Comparison of ENCODE assay signal across 22 cellular contexts in the genomic region with DNA sequence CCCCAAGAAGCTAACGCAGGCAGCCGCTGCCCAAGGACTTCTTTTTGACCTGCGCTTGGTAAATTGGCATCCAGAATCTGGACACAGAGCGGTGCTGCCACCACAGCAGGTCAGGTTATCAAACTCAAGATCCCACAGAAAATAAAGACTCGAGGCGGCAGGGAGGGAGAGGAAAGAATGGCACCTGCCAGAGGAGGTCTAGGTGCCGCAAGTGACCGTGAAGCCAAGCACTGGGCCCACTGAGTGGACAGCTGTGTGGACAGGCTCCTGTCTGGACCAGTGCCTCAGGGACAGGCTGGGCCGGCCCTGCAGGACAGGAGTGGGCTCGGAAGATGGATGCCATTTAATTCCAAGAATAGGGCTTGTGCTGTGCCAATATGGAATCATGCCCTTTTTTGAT. TPM values are rescaled to one million over a fixed set of nuclear protein-coding genes. Genes with fewer than 3 reads are reported as not detected.
DNase-seq lines count a peak whose midpoint lies in the region; ATAC-seq and TF ChIP-seq lines count a peak whose summit lies in the region.
"Had no signal": no experiment of that assay in that cellular context is flagged by ENCODE, and none has a peak within 500 bp of the region (broad histone marks: within the 10 kb centered on the region; RNA-seq: fewer than 3 reads in every experiment).

No MANE protein-coding gene starts in this region.

- no CpG with 5 or more reads among the region's 10 CpGs for WGBS in neuronal stem cell (ENCODE audit: extremely low coverage in 2 of 2, insufficient read length in 2 of 2, insufficient replicate concordance in 1 of 2), 2 donors

- H3K4me2 ChIP-seq in neuronal stem cell (ENCODE audit: insufficient read depth, low read length, poor library complexity, severe bottlenecking) = no peak overlapping the region

- no peak overlapping the region for H2AFZ ChIP-seq in neuronal stem cell (ENCODE audit: low read length)

- DNase-seq in natural killer cell (no peak), cerebellar cortex (ENCODE audit: low spot score) (peak; percentile 16), neuronal stem cell (ENCODE audit: low spot score) (no peak), type B pancreatic cell (ENCODE audit: extremely low spot score, unreplicated experiment) (no peak), hippocampal formation (lab: John Stamatoyannopoulos, UW) (no peak)
- no peak for DNase-seq in natural killer cell treated with Interleukin-12 subunit alpha and Interleukin-12 subunit beta and Interleukin-15 and Interleukin-18, amount 100 ng/mL, for 72 hours (ENCODE audit: low spot score)
- DNase-seq in effector CD4-positive, alpha-beta T cell = no peak
- DNase-seq in stimulated activated CD4-positive, alpha-beta T cell treated with anti-CD3 and anti-CD28 coated beads, Interleukin-4, amount 100 ng/mL, for 1 hour = no peak
- DNase-seq: 8988T; CD8-positive, alpha-beta memory T cell; COR-L47; DMS 273 treated with DMSO at 0.1 percent for 48 hours; DMS53; DND-41; EL; GOT3; H7; HFFc6 had no signal

- H3K4me1 Mint-ChIP-seq in natural killer cell = peaks cover 13 to 14% of the 10 kb centered on the region in 2 donors
- H3K4me1 Mint-ChIP-seq in natural killer cell treated with Interleukin-12 subunit alpha and Interleukin-12 subunit beta and Interleukin-15 and Interleukin-18, amount 100 ng/mL, for 72 hours (ENCODE audit: low read depth in 2 of 2) = peaks cover 0 to 6% of the 10 kb centered on the region in 2 donors
- peaks cover 3% of the 10 kb centered on the region for H3K4me1 Mint-ChIP-seq in type B pancreatic cell (ENCODE audit: unreplicated experiment)

- no peak overlapping the region for H3K27ac ChIP-seq in neuronal stem cell (replicated peaks; ENCODE audit: low read length)
- H3K27ac ChIP-seq: HL-60 had no signal

- no peaks in the 10 kb centered on the region for H3K9me3 Mint-ChIP-seq in natural killer cell
- no peaks in the 10 kb centered on the region for H3K9me3 Mint-ChIP-seq in natural killer cell treated with Interleukin-12 subunit alpha and Interleukin-12 subunit beta and Interleukin-15 and Interleukin-18, amount 100 ng/mL, for 72 hours
- no peaks in the 10 kb centered on the region for H3K9me3 Mint-ChIP-seq in type B pancreatic cell
- H3K9me3 Mint-ChIP-seq: CD8-positive, alpha-beta memory T cell; HFFc6 had no signal

- H3K4ac ChIP-seq in neuronal stem cell (ENCODE audit: low read length) = no peak overlapping the region

- TF ChIP-seq CTCF in natural killer cell (IDR thresholded peaks at IDR 0.05) (no peak), type B pancreatic cell (conservative IDR thresholded peaks at IDR 0.05) (no peak)

- no peaks in the 10 kb centered on the region for H3K79me1 ChIP-seq in neuronal stem cell (ENCODE audit: low read depth, low read length)

- no peak overlapping the region for H3K14ac ChIP-seq in neuronal stem cell (ENCODE audit: low read length)

- H4K91ac ChIP-seq in neuronal stem cell (ENCODE audit: low read depth, low read length, poor library complexity) = peak overlapping the region; percentile 67

- H3K4me3 Mint-ChIP-seq in natural killer cell (no peak overlapping the region), type B pancreatic cell (no peak overlapping the region)
- H3K4me3 Mint-ChIP-seq in natural killer cell treated with Interleukin-12 subunit alpha and Interleukin-12 subunit beta and Interleukin-15 and Interleukin-18, amount 100 ng/mL, for 72 hours = no peak overlapping the region
- H3K4me3 Mint-ChIP-seq: CD8-positive, alpha-beta memory T cell; HFFc6 had no signal

- H2BK12ac ChIP-seq in neuronal stem cell (ENCODE audit: low read length) = no peak overlapping the region

- no peak overlapping the region for H2AK5ac ChIP-seq in neuronal stem cell (ENCODE audit: low read depth, low read length)

- H3K23ac ChIP-seq in neuronal stem cell (ENCODE audit: low read depth, low read length, poor library complexity) = no peak overlapping the region

- no peaks in the 10 kb centered on the region for H3K27me3 Mint-ChIP-seq in natural killer cell (ENCODE audit: low read depth in 2 of 2)
- no peaks in the 10 kb centered on the region for H3K27me3 Mint-ChIP-seq in natural killer cell treated with Interleukin-12 subunit alpha and Interleukin-12 subunit beta and Interleukin-15 and Interleukin-18, amount 100 ng/mL, for 72 hours
- H3K27me3 Mint-ChIP-seq in type B pancreatic cell = no peaks in the 10 kb centered on the region
- H3K27me3 Mint-ChIP-seq: CD8-positive, alpha-beta memory T cell had no signal

- H3K4me1 ChIP-seq in neuronal stem cell (ENCODE audit: control insufficient read depth in 2 of 2, insufficient read depth in 1 of 2, low read depth in 1 of 2, low read length in 2 of 2) = peaks cover 0 to 16% of the 10 kb centered on the region in 2 donors

- no peak overlapping the region for H3K4me3 ChIP-seq in neuronal stem cell (ENCODE audit: low read length in 2 of 2)
- H3K4me3 ChIP-seq: BLaER1 treated with 17β-estradiol and CSF1 and Interleukin-3, amounts not matched to agents 10 nM and 100 nM; GM12878 had no signal

- no peak overlapping the region for H2BK120ac ChIP-seq in neuronal stem cell (ENCODE audit: low read depth, low read length)

- H4K8ac ChIP-seq in neuronal stem cell (ENCODE audit: low read depth, low read length) = no peak overlapping the region

- no peak overlapping the region for H3K9ac ChIP-seq in neuronal stem cell (ENCODE audit: low read depth, low read length, poor library complexity)

- H2BK15ac ChIP-seq in neuronal stem cell (ENCODE audit: low read length) = no peak overlapping the region

- H3K27ac Mint-ChIP-seq in natural killer cell = peak overlapping the region; percentile 19 to 67
- no peak overlapping the region for H3K27ac Mint-ChIP-seq in natural killer cell treated with Interleukin-12 subunit alpha and Interleukin-12 subunit beta and Interleukin-15 and Interleukin-18, amount 100 ng/mL, for 72 hours
- H3K27ac Mint-ChIP-seq in type B pancreatic cell = peak overlapping the region; percentile 20
- H3K27ac Mint-ChIP-seq: HFFc6 had no signal

- no peaks in the 10 kb centered on the region for H3K27me3 ChIP-seq in neuronal stem cell (ENCODE audit: control insufficient read depth in 3 of 3, insufficient read depth in 3 of 3, low read depth in 1 of 3, low read length in 3 of 3)
- H3K27me3 ChIP-seq: BLaER1 treated with 17β-estradiol and CSF1 and Interleukin-3, amounts not matched to agents 10 nM and 100 nM had no signal

- peak overlapping the region; percentile 78 for H3K18ac ChIP-seq in neuronal stem cell (ENCODE audit: low read length)

- intact Hi-C loops in natural killer cell (cut with micrococcal nuclease) = no loop called here

- H3K9me3 ChIP-seq in neuronal stem cell (replicated peaks in 1 of 2; ENCODE audit: control insufficient read depth in 2 of 2, insufficient read depth in 1 of 2, low read depth in 1 of 2, low read length in 2 of 2) = no peaks in the 10 kb centered on the region
- H3K9me3 ChIP-seq: BLaER1 treated with 17β-estradiol and CSF1 and Interleukin-3, amounts not matched to agents 10 nM and 100 nM had no signal

- ATAC-seq in natural killer cell = no peak
- no peak for ATAC-seq in natural killer cell treated with Interleukin-12 subunit alpha and Interleukin-12 subunit beta and Interleukin-15 and Interleukin-18, amount 100 ng/mL, for 72 hours
- ATAC-seq: GM12878, HCT116 had no signal

- no peaks in the 10 kb centered on the region for H3K36me3 ChIP-seq in neuronal stem cell (replicated peaks in 1 of 2; ENCODE audit: control insufficient read depth in 2 of 2, insufficient read depth in 2 of 2, low read length in 2 of 2)

- H3K36me3 Mint-ChIP-seq in natural killer cell = no peaks in the 10 kb centered on the region
- no peaks in the 10 kb centered on the region for H3K36me3 Mint-ChIP-seq in natural killer cell treated with Interleukin-12 subunit alpha and Interleukin-12 subunit beta and Interleukin-15 and Interleukin-18, amount 100 ng/mL, for 72 hours
- H3K36me3 Mint-ChIP-seq in type B pancreatic cell = peaks cover 4% of the 10 kb centered on the region

- no peak overlapping the region for H2BK5ac ChIP-seq in neuronal stem cell (ENCODE audit: low read length)

RNA-seq across cellular contexts. Expression of gene BID, which starts 27.4 kb away (rescaled TPM):
- total RNA-seq in natural killer cell (10 to 100 TPM; 40.9 to 42.4 (median 42.3) TPM), type B pancreatic cell (ENCODE audit: low replicate concordance) (36.4 and 47.2 TPM in 2 replicates)
- 10 to 100 TPM; 32.0 to 59.3 TPM for total RNA-seq in natural killer cell treated with Interleukin-12 subunit alpha and Interleukin-12 subunit beta and Interleukin-15 and Interleukin-18, amount 100 ng/mL, for 72 hours
- 25.3 TPM for polyA plus RNA-seq in neuronal stem cell (2013, experiment 1 of 2)
- polyA plus RNA-seq in neuronal stem cell (2013, experiment 2 of 2) = 27.6 TPM

Comparison
In these comparisons a context has a peak if more than half of its experiments do, and no peak if none do; other contexts are left out.
1. H3K27ac Mint-ChIP-seq: peak in natural killer cell (2 of 2) and type B pancreatic cell (single experiment); none in natural killer cell treated with Interleukin-12 subunit alpha and Interleukin-12 subunit beta and Interleukin-15 and Interleukin-18, amount 100 ng/mL, for 72 hours (0 of 2).